ENCODE assay signal across 1 cellular context in genomic region chr11:63767415-63768231, GRCh38.
A peak's percentile ranks its signal among the peaks of the same experiment; 100 is the strongest.
TF ChIP-seq lines count a peak whose summit lies in the region.

No MANE protein-coding gene starts in this region.

TF ChIP-seq in K562, 482 proteins besides CTCF, POLR2A, EP300 and RAD21 (continued from another document and continues in another):
- TF ChIP-seq ESRRB (CRISPR knock-in tag; IDR thresholded peaks at IDR 0.05; ENCODE audit: borderline replicate concordance) = no peak
- TF ChIP-seq RBM14 (IDR thresholded peaks at IDR 0.05; ENCODE audit: borderline replicate concordance, insufficient read depth, low read depth, low read length) = no peak
- TF ChIP-seq TFAP4 (CRISPR knock-in tag; IDR thresholded peaks at IDR 0.05; ENCODE audit: borderline replicate concordance) = peak; percentile 35; the same call in 1 of the 2 replicates
- 0 out of 2 replicates have a peak, but pooled peaks have one; percentile 46 for TF ChIP-seq TOE1 (IDR thresholded peaks at IDR 0.05; ENCODE audit: borderline replicate concordance)
- no peak for TF ChIP-seq TOE1 (CRISPR knock-in tag; IDR thresholded peaks at IDR 0.05; ENCODE audit: borderline replicate concordance, low read depth)
- TF ChIP-seq, protein P1, sequence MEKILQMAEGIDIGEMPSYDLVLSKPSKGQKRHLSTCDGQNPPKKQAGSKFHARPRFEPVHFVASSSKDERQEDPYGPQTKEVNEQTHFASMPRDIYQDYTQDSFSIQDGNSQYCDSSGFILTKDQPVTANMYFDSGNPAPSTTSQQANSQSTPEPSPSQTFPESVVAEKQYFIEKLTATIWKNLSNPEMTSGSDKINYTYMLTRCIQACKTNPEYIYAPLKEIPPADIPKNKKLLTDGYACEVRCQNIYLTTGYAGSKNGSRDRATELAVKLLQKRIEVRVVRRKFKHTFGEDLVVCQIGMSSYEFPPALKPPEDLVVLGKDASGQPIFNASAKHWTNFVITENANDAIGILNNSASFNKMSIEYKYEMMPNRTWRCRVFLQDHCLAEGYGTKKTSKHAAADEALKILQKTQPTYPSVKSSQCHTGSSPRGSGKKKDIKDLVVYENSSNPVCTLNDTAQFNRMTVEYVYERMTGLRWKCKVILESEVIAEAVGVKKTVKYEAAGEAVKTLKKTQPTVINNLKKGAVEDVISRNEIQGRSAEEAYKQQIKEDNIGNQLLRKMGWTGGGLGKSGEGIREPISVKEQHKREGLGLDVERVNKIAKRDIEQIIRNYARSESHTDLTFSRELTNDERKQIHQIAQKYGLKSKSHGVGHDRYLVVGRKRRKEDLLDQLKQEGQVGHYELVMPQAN (IDR thresholded peaks at IDR 0.05; ENCODE audit: borderline replicate concordance) = peak; percentile 56; the same call in 1 of the 2 replicates
- TF ChIP-seq SOX6 (IDR thresholded peaks at IDR 0.05) = no peak
- no peak for TF ChIP-seq FIP1L1 (IDR thresholded peaks at IDR 0.05; ENCODE audit: low read depth, low read length, poor library complexity, severe bottlenecking)
- TF ChIP-seq RNF2 (IDR thresholded peaks at IDR 0.05) = no peak
- TF ChIP-seq SMARCE1 (IDR thresholded peaks at IDR 0.05) = 0 out of 2 replicates have a peak, but pooled peaks have one; percentile 18
- TF ChIP-seq HINFP (tag; conservative IDR thresholded peaks at IDR 0.05; ENCODE audit: low read depth) = no peak
- 0 out of 4 replicates have a peak, but pooled peaks of 1 of the 2 experiments have one; percentile 4 for TF ChIP-seq HDAC1 (IDR thresholded peaks at IDR 0.05)
- no peak for TF ChIP-seq USF1 (CRISPR knock-in tag; IDR thresholded peaks at IDR 0.05)
- TF ChIP-seq, protein P2, sequence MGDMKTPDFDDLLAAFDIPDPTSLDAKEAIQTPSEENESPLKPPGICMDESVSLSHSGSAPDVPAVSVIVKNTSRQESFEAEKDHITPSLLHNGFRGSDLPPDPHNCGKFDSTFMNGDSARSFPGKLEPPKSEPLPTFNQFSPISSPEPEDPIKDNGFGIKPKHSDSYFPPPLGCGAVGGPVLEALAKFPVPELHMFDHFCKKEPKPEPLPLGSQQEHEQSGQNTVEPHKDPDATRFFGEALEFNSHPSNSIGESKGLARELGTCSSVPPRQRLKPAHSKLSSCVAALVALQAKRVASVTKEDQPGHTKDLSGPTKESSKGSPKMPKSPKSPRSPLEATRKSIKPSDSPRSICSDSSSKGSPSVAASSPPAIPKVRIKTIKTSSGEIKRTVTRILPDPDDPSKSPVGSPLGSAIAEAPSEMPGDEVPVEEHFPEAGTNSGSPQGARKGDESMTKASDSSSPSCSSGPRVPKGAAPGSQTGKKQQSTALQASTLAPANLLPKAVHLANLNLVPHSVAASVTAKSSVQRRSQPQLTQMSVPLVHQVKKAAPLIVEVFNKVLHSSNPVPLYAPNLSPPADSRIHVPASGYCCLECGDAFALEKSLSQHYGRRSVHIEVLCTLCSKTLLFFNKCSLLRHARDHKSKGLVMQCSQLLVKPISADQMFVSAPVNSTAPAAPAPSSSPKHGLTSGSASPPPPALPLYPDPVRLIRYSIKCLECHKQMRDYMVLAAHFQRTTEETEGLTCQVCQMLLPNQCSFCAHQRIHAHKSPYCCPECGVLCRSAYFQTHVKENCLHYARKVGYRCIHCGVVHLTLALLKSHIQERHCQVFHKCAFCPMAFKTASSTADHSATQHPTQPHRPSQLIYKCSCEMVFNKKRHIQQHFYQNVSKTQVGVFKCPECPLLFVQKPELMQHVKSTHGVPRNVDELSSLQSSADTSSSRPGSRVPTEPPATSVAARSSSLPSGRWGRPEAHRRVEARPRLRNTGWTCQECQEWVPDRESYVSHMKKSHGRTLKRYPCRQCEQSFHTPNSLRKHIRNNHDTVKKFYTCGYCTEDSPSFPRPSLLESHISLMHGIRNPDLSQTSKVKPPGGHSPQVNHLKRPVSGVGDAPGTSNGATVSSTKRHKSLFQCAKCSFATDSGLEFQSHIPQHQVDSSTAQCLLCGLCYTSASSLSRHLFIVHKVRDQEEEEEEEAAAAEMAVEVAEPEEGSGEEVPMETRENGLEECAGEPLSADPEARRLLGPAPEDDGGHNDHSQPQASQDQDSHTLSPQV (IDR thresholded peaks at IDR 0.05) = no peak
- TF ChIP-seq CBX8 (IDR thresholded peaks at IDR 0.05; ENCODE audit: borderline replicate concordance, extremely low read depth, low read depth, low read length, poor library complexity, severe bottlenecking) = no peak
- no peak for TF ChIP-seq HOXB6 (CRISPR knock-in tag; IDR thresholded peaks at IDR 0.05; ENCODE audit: borderline replicate concordance)
- TF ChIP-seq, protein P3, sequence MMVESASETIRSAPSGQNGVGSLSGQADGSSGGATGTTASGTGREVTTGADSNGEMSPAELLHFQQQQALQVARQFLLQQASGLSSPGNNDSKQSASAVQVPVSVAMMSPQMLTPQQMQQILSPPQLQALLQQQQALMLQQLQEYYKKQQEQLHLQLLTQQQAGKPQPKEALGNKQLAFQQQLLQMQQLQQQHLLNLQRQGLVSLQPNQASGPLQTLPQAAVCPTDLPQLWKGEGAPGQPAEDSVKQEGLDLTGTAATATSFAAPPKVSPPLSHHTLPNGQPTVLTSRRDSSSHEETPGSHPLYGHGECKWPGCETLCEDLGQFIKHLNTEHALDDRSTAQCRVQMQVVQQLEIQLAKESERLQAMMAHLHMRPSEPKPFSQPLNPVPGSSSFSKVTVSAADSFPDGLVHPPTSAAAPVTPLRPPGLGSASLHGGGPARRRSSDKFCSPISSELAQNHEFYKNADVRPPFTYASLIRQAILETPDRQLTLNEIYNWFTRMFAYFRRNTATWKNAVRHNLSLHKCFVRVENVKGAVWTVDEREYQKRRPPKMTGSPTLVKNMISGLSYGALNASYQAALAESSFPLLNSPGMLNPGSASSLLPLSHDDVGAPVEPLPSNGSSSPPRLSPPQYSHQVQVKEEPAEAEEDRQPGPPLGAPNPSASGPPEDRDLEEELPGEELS (CRISPR knock-in tag; IDR thresholded peaks at IDR 0.05; ENCODE audit: borderline replicate concordance) = no peak
- TF ChIP-seq ZBTB1 (CRISPR knock-in tag; IDR thresholded peaks at IDR 0.05; ENCODE audit: borderline replicate concordance, low read depth) = 0 out of 2 replicates have a peak, but pooled peaks have one; percentile 51
- no peak for TF ChIP-seq EP400 (IDR thresholded peaks at IDR 0.05)
- TF ChIP-seq FOXK2 (conservative IDR thresholded peaks at IDR 0.05 in 1 of 2, IDR thresholded peaks at IDR 0.05 in 1 of 2; ENCODE audit: low read depth in 2 of 2) = no peak
- TF ChIP-seq, protein P4, sequence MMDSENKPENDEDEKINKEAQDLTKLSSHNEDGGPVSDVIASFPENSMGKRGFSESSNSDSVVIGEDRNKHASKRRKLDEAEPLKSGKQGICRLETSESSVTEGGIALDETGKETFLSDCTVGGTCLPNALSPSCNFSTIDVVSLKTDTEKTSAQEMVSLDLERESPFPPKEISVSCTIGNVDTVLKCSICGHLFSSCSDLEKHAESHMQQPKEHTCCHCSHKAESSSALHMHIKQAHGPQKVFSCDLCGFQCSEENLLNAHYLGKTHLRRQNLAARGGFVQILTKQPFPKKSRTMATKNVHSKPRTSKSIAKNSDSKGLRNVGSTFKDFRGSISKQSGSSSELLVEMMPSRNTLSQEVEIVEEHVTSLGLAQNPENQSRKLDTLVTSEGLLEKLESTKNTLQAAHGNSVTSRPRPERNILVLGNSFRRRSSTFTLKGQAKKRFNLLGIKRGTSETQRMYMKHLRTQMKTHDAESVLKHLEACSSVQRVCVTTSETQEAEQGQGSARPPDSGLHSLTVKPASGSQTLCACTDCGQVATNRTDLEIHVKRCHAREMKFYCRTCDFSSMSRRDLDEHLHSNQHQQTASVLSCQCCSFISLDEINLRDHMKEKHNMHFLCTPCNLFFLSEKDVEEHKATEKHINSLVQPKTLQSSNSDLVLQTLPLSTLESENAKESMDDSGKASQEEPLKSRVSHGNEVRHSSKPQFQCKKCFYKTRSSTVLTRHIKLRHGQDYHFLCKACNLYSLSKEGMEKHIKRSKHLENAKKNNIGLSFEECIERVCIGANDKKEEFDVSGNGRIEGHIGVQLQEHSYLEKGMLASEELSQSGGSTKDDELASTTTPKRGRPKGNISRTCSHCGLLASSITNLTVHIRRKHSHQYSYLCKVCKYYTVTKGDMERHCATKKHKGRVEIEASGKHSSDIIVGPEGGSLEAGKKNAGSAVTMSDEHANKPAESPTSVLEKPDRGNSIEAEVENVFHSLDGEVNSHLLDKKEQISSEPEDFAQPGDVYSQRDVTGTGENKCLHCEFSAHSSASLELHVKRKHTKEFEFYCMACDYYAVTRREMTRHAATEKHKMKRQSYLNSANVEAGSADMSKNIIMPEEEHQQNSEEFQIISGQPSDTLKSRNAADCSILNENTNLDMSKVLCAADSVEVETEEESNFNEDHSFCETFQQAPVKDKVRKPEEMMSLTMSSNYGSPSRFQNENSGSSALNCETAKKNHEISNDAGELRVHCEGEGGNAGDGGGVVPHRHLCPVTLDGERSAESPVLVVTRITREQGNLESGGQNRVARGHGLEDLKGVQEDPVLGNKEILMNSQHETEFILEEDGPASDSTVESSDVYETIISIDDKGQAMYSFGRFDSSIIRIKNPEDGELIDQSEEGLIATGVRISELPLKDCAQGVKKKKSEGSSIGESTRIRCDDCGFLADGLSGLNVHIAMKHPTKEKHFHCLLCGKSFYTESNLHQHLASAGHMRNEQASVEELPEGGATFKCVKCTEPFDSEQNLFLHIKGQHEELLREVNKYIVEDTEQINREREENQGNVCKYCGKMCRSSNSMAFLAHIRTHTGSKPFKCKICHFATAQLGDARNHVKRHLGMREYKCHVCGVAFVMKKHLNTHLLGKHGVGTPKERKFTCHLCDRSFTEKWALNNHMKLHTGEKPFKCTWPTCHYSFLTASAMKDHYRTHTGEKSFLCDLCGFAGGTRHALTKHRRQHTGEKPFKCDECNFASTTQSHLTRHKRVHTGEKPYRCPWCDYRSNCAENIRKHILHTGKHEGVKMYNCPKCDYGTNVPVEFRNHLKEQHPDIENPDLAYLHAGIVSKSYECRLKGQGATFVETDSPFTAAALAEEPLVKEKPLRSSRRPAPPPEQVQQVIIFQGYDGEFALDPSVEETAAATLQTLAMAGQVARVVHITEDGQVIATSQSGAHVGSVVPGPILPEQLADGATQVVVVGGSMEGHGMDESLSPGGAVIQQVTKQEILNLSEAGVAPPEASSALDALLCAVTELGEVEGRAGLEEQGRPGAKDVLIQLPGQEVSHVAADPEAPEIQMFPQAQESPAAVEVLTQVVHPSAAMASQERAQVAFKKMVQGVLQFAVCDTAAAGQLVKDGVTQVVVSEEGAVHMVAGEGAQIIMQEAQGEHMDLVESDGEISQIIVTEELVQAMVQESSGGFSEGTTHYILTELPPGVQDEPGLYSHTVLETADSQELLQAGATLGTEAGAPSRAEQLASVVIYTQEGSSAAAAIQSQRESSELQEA (IDR thresholded peaks at IDR 0.05; ENCODE audit: low read depth) = no peak
- no peak for TF ChIP-seq EGR1 (conservative IDR thresholded peaks at IDR 0.05)
- TF ChIP-seq, protein P5, sequence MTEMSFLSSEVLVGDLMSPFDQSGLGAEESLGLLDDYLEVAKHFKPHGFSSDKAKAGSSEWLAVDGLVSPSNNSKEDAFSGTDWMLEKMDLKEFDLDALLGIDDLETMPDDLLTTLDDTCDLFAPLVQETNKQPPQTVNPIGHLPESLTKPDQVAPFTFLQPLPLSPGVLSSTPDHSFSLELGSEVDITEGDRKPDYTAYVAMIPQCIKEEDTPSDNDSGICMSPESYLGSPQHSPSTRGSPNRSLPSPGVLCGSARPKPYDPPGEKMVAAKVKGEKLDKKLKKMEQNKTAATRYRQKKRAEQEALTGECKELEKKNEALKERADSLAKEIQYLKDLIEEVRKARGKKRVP (CRISPR knock-in tag; IDR thresholded peaks at IDR 0.05) = no peak
- TF ChIP-seq ZNF311 (CRISPR knock-in tag; IDR thresholded peaks at IDR 0.05) = no peak
- TF ChIP-seq KAT7 (CRISPR knock-in tag; IDR thresholded peaks at IDR 0.05; ENCODE audit: borderline replicate concordance) = 0 out of 2 replicates have a peak, but pooled peaks have one; percentile 51
- TF ChIP-seq FOXA1 (IDR thresholded peaks at IDR 0.05; ENCODE audit: borderline replicate concordance) = no peak
- 0 out of 2 replicates have a peak, but pooled peaks have one; percentile 31 for TF ChIP-seq SRSF3 (IDR thresholded peaks at IDR 0.05; ENCODE audit: insufficient read depth, low read length)
- TF ChIP-seq ZNF551 (CRISPR knock-in tag; IDR thresholded peaks at IDR 0.05) = no peak
- peak; percentile 47; the same call in 1 of the 2 replicates for TF ChIP-seq HDAC2 (IDR thresholded peaks at IDR 0.05)
- TF ChIP-seq POLR2AphosphoS2 (IDR thresholded peaks at IDR 0.05; ENCODE audit: low read length) = no peak
- no peak for TF ChIP-seq ZNF584 (CRISPR knock-in tag; IDR thresholded peaks at IDR 0.05; ENCODE audit: low read depth)
- no peak for TF ChIP-seq KLF1 (tag; IDR thresholded peaks at IDR 0.05)
- no peak for TF ChIP-seq ASH1L (IDR thresholded peaks at IDR 0.05; ENCODE audit: borderline replicate concordance, low read depth, partially characterized antibody)
